1 cellular context compared by ENCODE assay signal in the genomic region with DNA sequence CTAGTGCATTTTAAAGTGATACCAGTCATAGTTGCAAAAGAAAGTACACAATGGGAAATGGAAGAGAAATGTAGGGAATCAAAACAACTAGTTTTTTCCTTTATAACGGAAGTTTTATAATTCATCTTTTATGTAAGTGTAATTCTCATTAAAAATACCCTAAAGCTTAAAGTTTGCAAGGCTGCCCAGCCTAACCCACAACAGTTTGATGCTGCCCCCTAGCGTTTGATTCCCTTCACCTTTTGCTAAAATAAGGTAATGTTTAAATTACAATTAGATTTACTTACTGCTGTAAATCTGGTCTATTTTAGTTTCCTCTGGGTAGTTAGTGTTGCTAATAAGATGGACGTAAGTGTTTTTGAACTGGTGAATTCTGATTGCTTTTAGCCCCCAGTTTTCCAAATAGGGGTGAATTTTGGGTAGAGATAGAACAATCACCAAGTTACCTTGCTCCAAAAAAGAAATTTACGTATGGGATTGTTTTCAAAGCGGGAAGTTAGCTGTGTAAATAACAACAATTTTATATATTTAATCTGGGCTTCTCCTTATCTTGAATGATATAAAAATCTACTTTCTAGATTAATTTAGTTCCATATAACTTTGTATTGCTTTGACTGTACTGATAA.
TF ChIP-seq lines count a peak whose summit lies in the region.

No MANE protein-coding gene starts in this region.

TF ChIP-seq in HCT116, 20 proteins besides CTCF, POLR2A, EP300 and RAD21 (continued from another document):
- TF ChIP-seq, protein P1, sequence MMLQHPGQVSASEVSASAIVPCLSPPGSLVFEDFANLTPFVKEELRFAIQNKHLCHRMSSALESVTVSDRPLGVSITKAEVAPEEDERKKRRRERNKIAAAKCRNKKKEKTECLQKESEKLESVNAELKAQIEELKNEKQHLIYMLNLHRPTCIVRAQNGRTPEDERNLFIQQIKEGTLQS (IDR thresholded peaks at IDR 0.05): no peak
- TF ChIP-seq FOSL1 (IDR thresholded peaks at IDR 0.05; ENCODE audit: low read depth) (no peak), POLR2AphosphoS5 (IDR thresholded peaks at IDR 0.05; ENCODE audit: low read depth, low read length) (no peak)
- TF ChIP-seq, protein P2, sequence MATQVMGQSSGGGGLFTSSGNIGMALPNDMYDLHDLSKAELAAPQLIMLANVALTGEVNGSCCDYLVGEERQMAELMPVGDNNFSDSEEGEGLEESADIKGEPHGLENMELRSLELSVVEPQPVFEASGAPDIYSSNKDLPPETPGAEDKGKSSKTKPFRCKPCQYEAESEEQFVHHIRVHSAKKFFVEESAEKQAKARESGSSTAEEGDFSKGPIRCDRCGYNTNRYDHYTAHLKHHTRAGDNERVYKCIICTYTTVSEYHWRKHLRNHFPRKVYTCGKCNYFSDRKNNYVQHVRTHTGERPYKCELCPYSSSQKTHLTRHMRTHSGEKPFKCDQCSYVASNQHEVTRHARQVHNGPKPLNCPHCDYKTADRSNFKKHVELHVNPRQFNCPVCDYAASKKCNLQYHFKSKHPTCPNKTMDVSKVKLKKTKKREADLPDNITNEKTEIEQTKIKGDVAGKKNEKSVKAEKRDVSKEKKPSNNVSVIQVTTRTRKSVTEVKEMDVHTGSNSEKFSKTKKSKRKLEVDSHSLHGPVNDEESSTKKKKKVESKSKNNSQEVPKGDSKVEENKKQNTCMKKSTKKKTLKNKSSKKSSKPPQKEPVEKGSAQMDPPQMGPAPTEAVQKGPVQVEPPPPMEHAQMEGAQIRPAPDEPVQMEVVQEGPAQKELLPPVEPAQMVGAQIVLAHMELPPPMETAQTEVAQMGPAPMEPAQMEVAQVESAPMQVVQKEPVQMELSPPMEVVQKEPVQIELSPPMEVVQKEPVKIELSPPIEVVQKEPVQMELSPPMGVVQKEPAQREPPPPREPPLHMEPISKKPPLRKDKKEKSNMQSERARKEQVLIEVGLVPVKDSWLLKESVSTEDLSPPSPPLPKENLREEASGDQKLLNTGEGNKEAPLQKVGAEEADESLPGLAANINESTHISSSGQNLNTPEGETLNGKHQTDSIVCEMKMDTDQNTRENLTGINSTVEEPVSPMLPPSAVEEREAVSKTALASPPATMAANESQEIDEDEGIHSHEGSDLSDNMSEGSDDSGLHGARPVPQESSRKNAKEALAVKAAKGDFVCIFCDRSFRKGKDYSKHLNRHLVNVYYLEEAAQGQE (IDR thresholded peaks at IDR 0.05; ENCODE audit: low read depth): no peak
